ENCODE assay signal across 21 cellular contexts in the genomic region with DNA sequence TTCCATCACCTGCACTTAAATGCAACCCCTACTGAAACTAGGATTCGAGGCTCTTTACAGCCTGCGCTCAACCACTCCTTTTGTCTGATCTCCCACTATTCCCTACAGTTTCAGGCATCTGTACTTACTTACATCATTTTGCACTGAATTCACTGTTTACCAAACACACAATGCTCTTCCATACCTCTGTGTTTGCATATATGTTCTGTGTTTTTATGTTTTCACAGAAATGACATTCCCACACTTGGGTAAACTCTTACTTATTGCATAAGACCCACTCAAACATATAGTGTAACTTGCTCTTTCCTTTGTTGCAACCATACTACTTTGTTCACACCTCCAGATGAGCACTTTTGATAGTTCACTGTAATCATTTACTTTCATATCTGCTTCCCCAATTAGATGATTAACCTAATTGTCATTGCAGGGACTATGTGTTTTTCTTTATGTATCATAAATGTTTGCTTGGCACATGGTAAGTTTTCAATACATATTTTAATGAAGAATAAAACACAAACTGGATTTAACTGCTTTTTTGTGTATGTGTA.
"Had no signal": no experiment of that assay in that cellular context is flagged by ENCODE, and none has a peak within 500 bp of the region (broad histone marks: within the 10 kb centered on the region; RNA-seq: fewer than 3 reads in every experiment).

No MANE protein-coding gene starts in this region.

- H3K27ac ChIP-seq: hepatocyte, ovary, right atrium auricular region, stomach, thoracic aorta, transverse colon had no signal

- H3K27me3 ChIP-seq: dorsolateral prefrontal cortex, hepatocyte, ovary, right atrium auricular region, stomach, transverse colon had no signal

- FAIRE-seq: kidney, small intestine had no signal

- H3K4me1 ChIP-seq: right atrium auricular region had no signal

- H3K4me3 Mint-ChIP-seq: naive B cell had no signal

- DNase-seq: cortex of kidney; dorsolateral prefrontal cortex; effector CD8-positive, alpha-beta T cell; foreskin melanocyte; head of caudate nucleus; kidney; left colon; left ventricle myocardium superior; mesendoderm; naive B cell; ovary; stimulated activated CD4-positive, alpha-beta T cell treated with anti-CD3 and anti-CD28 coated beads, Interleukin-12 subunit alpha, Interleukin-12 subunit beta, amount 100 ng/mL, for 4 hours; stimulated activated naive CD4-positive, alpha-beta T cell; stomach; substantia nigra; transverse colon had no signal

- H3K27me3 Mint-ChIP-seq: naive B cell had no signal

- H3K9me3 ChIP-seq: ovary, thoracic aorta, transverse colon had no signal

- H3K4me2 ChIP-seq: hepatocyte had no signal

- H3K36me3 ChIP-seq: ovary had no signal

- H3K4me3 ChIP-seq: dorsolateral prefrontal cortex, hepatocyte, lung, ovary, right atrium auricular region, stomach, thoracic aorta, transverse colon had no signal

- H3K27ac Mint-ChIP-seq: naive B cell had no signal

- ATAC-seq: left ventricle myocardium superior had no signal

- H2AFZ ChIP-seq: hepatocyte had no signal
